Comparison of ENCODE assay signal across 1 cellular context in the genomic region with DNA sequence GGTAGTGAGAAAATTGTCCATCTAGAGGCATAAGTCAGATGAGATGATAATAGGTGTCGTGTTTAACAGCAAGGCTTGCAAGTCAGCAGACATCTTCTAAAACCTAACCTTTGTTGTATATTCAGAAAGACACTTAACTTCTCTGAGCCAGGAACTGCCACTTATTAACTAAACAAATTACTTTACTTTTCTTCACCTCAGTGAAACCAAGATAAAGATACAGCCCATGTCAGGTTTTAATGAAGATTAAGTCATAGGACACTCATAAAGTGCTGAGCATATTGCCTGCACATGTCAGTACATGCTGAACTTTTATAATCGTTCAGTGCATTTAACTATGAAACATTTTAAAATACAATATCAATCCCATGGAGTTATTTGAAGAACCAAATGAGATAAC.
A peak's percentile ranks its signal among the peaks of the same experiment; 100 is the strongest.
TF ChIP-seq lines count a peak whose summit lies in the region.

No MANE protein-coding gene starts in this region.

TF ChIP-seq in HEK293, 187 proteins besides CTCF, POLR2A, EP300 and RAD21 (continued from another document):
- TF ChIP-seq ZNF18 (tag by site-specific recombination; IDR thresholded peaks at IDR 0.05) (peak; percentile 64), RBAK (tag by site-specific recombination; IDR thresholded peaks at IDR 0.05) (no peak), ZNF624 (tag by site-specific recombination; IDR thresholded peaks at IDR 0.05) (no peak), MZF1 (tag by site-specific recombination; IDR thresholded peaks at IDR 0.05; ENCODE audit: borderline replicate concordance) (peak; percentile 49; the same call in 1 of the 2 replicates), ZFP41 (tag by site-specific recombination; IDR thresholded peaks at IDR 0.05; ENCODE audit: borderline replicate concordance) (no peak), ZNF544 (tag by site-specific recombination; IDR thresholded peaks at IDR 0.05) (no peak), ZNF747 (tag by site-specific recombination; IDR thresholded peaks at IDR 0.05) (no peak), ZNF843 (tag by site-specific recombination; IDR thresholded peaks at IDR 0.05) (peak; percentile 97), ZNF792 (tag by site-specific recombination; IDR thresholded peaks at IDR 0.05) (no peak), OSR2 (tag by site-specific recombination; IDR thresholded peaks at IDR 0.05) (peak; percentile 92), TSHZ1 (tag by site-specific recombination; IDR thresholded peaks at IDR 0.05; ENCODE audit: borderline replicate concordance) (no peak), ZNF501 (tag by site-specific recombination; IDR thresholded peaks at IDR 0.05) (peak; percentile 28; the same call in 1 of the 2 replicates), ZBTB17 (tag by site-specific recombination; IDR thresholded peaks at IDR 0.05) (peak; percentile 61), ZBTB1 (tag by site-specific recombination; IDR thresholded peaks at IDR 0.05) (no peak), SP2 (tag by site-specific recombination; IDR thresholded peaks at IDR 0.05) (no peak), ZNF394 (tag by site-specific recombination; IDR thresholded peaks at IDR 0.05; ENCODE audit: borderline replicate concordance) (peak; percentile 44; the same call in 1 of the 2 replicates), FEZF1 (tag by site-specific recombination; IDR thresholded peaks at IDR 0.05) (peak; percentile 90), ZFP3 (tag by site-specific recombination; IDR thresholded peaks at IDR 0.05; ENCODE audit: low read depth) (no peak), ZNF202 (tag by site-specific recombination; IDR thresholded peaks at IDR 0.05; ENCODE audit: borderline replicate concordance) (no peak), ZNF302 (tag by site-specific recombination; IDR thresholded peaks at IDR 0.05; ENCODE audit: low read depth) (no peak), ZNF518A (tag by site-specific recombination; conservative IDR thresholded peaks at IDR 0.05; ENCODE audit: low read depth) (no peak), ZEB2 (tag by site-specific recombination; IDR thresholded peaks at IDR 0.05) (no peak; the same call in 1 of the 2 replicates), GFI1B (tag by site-specific recombination; IDR thresholded peaks at IDR 0.05) (no peak), SP3 (tag by site-specific recombination; IDR thresholded peaks at IDR 0.05) (no peak), KLF10 (tag by site-specific recombination; IDR thresholded peaks at IDR 0.05) (peak; percentile 79; the same call in 1 of the 2 replicates)
- TF ChIP-seq, protein P1, sequence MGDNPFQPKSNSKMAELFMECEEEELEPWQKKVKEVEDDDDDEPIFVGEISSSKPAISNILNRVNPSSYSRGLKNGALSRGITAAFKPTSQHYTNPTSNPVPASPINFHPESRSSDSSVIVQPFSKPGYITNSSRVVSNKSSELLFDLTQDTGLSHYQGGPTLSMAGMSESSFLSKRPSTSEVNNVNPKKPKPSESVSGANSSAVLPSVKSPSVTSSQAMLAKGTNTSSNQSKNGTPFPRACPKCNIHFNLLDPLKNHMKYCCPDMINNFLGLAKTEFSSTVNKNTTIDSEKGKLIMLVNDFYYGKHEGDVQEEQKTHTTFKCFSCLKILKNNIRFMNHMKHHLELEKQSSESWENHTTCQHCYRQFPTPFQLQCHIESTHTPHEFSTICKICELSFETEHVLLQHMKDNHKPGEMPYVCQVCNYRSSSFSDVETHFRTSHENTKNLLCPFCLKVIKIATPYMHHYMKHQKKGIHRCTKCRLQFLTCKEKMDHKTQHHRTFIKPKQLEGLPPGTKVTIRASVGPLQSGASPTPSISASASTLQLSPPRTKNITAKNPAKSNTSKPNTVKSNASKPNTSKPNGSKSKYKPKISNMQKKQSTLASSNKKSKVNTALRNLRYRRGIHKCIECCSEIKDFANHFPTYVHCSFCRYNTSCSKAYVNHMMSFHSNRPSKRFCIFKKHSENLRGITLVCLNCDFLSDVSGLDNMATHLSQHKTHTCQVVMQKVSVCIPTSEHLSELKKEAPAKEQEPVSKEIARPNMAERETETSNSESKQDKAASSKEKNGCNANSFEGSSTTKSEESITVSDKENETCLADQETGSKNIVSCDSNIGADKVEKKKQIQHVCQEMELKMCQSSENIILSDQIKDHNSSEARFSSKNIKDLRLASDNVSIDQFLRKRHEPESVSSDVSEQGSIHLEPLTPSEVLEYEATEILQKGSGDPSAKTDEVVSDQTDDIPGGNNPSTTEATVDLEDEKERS (tag by site-specific recombination; IDR thresholded peaks at IDR 0.05), result no peak
- TF ChIP-seq, protein P2, sequence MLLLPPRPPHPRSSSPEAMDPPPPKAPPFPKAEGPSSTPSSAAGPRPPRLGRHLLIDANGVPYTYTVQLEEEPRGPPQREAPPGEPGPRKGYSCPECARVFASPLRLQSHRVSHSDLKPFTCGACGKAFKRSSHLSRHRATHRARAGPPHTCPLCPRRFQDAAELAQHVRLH (tag by site-specific recombination; IDR thresholded peaks at IDR 0.05), result 0 out of 2 replicates have a peak, but pooled peaks have one; percentile 45
